In the genomic region with DNA sequence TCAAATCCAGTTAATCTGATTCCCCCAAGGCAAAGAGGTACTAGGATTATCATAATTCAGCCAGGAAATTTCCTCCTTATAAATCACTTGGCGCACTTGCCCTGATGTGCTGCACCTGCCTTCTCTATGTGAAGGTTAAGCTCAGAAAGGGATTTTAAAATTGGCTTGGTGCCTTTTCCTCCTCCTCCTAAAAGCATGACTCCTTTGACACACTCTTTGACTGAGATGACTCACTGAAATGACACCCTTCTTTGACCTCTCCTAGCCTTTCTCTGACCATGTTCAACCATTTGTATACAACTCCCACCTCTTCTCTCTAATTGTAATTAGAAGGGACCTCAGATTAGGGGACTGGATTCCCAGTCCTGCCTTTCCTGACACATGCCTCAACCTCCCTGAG, we compare ENCODE assay signal across 15 cellular contexts. TPM values are rescaled to one million over a fixed set of nuclear protein-coding genes. Genes with fewer than 3 reads are reported as not detected.
DNase-seq lines count a peak whose midpoint lies in the region; ATAC-seq and TF ChIP-seq lines count a peak whose summit lies in the region.
"Had no signal": no experiment of that assay in that cellular context is flagged by ENCODE, and none has a peak within 500 bp of the region (broad histone marks: within the 10 kb centered on the region; RNA-seq: fewer than 3 reads in every experiment).

No MANE protein-coding gene starts in this region.

- H3K27ac Mint-ChIP-seq in Calu3 (ENCODE audit: unreplicated experiment) (peak overlapping the region; percentile 19), nephron progenitor cell (peak overlapping the region; percentile 86)
- H3K27ac Mint-ChIP-seq: activated CD4-positive, alpha-beta T cell treated with anti-CD3 and anti-CD28 coated beads, Interleukin-2, amount 10 ng/mL, durations not matched to agents 24 days and 14 days had no signal

- no peak overlapping the region for H3K4me3 ChIP-seq in ascending aorta

- CTCF ChIA-PET in Calu3 (lab: Charles Lee): interaction anchor here (0.7 kb wide), 2 partner anchors 46 to 74 kb away, joined by 3 read pairs; no protein-coding TSS in a partner anchor

- H3K27me3 Mint-ChIP-seq in Calu3 (ENCODE audit: unreplicated experiment) (no peaks in the 10 kb centered on the region), nephron progenitor cell (ENCODE audit: low read depth, poor library complexity) (peaks cover 11% of the 10 kb centered on the region)

- H3K9me3 Mint-ChIP-seq in Calu3 (ENCODE audit: low read depth, unreplicated experiment) (no peaks in the 10 kb centered on the region), nephron progenitor cell (no peaks in the 10 kb centered on the region)

- no peaks in the 10 kb centered on the region for H3K36me3 ChIP-seq in ascending aorta

- H3K9me3 ChIP-seq in ascending aorta: no peaks in the 10 kb centered on the region

- no peak overlapping the region for H3K27ac ChIP-seq in ascending aorta
- H3K27ac ChIP-seq: epithelial cell of prostate, KMS-11 had no signal

- H3K4me3 Mint-ChIP-seq in Calu3 (ENCODE audit: low read depth, unreplicated experiment): no peak overlapping the region
- no peak overlapping the region for H3K4me3 Mint-ChIP-seq in nephron progenitor cell
- H3K4me3 Mint-ChIP-seq: activated CD4-positive, alpha-beta T cell treated with anti-CD3 and anti-CD28 coated beads, Interleukin-2, amount 10 ng/mL, durations not matched to agents 24 days and 14 days had no signal

- H3K27me3 ChIP-seq in ascending aorta: no peaks in the 10 kb centered on the region

- no TSS peak for BruUV-seq in Calu3 (replicated peaks; lab: Mats Ljungman, UMichigan)

- H3K36me3 Mint-ChIP-seq in Calu3 (ENCODE audit: insufficient read depth, unreplicated experiment) (no peaks in the 10 kb centered on the region), nephron progenitor cell (ENCODE audit: low read depth) (no peaks in the 10 kb centered on the region)

- H3K4me1 Mint-ChIP-seq in Calu3 (ENCODE audit: low read depth, unreplicated experiment): peaks cover 55% of the 10 kb centered on the region
- H3K4me1 Mint-ChIP-seq in nephron progenitor cell: peaks cover 10% of the 10 kb centered on the region

- ATAC-seq in esophagus mucosa: peak; percentile 80

- H3K4me1 ChIP-seq in ascending aorta: peaks cover 0 to 2% of the 10 kb centered on the region in 2 donors

- intact Hi-C loops in Calu3 (cut with micrococcal nuclease; ENCODE audit: unreplicated experiment): no loop called here
- intact Hi-C loops in ascending aorta (cut with DNase I): no loop called here

- TF ChIP-seq CTCF in Calu3 (IDR thresholded peaks at IDR 0.05; ENCODE audit: unreplicated experiment): no peak
- no peak for TF ChIP-seq CTCF in nephron progenitor cell (IDR thresholded peaks at IDR 0.05)
- no peak for TF ChIP-seq CTCF in ascending aorta (IDR thresholded peaks at IDR 0.05)

- DNase-seq in Calu3 (no peak), LoVo (ENCODE audit: low spot score) (peak; percentile 59), nephron progenitor cell (no peak), ascending aorta (ENCODE audit: low spot score in 2 of 2) (no peak), NCI-H1092 treated with DMSO at 0.1 percent for 48 hours (lab: John Stamatoyannopoulos, UW) (no peak), NCI-H2081 (lab: John Stamatoyannopoulos, UW) (no peak), NOMO-1 treated with dmso at 0.1 percent for 144 hours (lab: John Stamatoyannopoulos, UW; ENCODE audit: unreplicated experiment) (no peak)
- DNase-seq: activated CD4-positive, alpha-beta T cell treated with anti-CD3 and anti-CD28 coated beads, Interleukin-2, amount 10 ng/mL, durations not matched to agents 24 days and 14 days; activated naive CD4-positive, alpha-beta T cell; cortex of kidney; NCI-H226; stimulated activated CD4-positive, alpha-beta T cell treated with anti-CD3 and anti-CD28 coated beads, Interleukin-1b, Interleukin-23, amount 100 ng/mL, for 48 hours had no signal

RNA-seq across cellular contexts. Expression of a gene that starts 46.5 kb away (rescaled TPM):
- 81.1 and 89.4 TPM in 2 replicates for total RNA-seq in Calu3 (2022)
- 304 TPM for total RNA-seq in esophagus mucosa
- total RNA-seq in ascending aorta: 87.7 TPM
